16 cellular contexts compared by ENCODE assay signal in genomic region chr2:122389694-122390093, GRCh38.
DNase-seq lines count a peak whose midpoint lies in the region; ATAC-seq and TF ChIP-seq lines count a peak whose summit lies in the region.
"Had no signal": no experiment of that assay in that cellular context is flagged by ENCODE, and none has a peak within 500 bp of the region (broad histone marks: within the 10 kb centered on the region; RNA-seq: fewer than 3 reads in every experiment).

No MANE protein-coding gene starts in this region.

- no peak for ATAC-seq in activated T-cell treated with anti-CD3 and anti-CD28 coated beads, Interleukin-2, amount 50 U/mL, for 72 hours (replicated peaks in 1 of 2)
- no peak for ATAC-seq in HG03108 (IDR thresholded peaks at IDR 0.05; ENCODE audit: unreplicated experiment)
- ATAC-seq: GM23338, HCT116 had no signal

- TF ChIP-seq CTCF in Calu3 (IDR thresholded peaks at IDR 0.05; ENCODE audit: unreplicated experiment) (no peak), chondrocyte (IDR thresholded peaks at IDR 0.05) (no peak)

- no peaks in the 10 kb centered on the region for H3K27me3 Mint-ChIP-seq in Calu3 (ENCODE audit: unreplicated experiment)
- H3K27me3 Mint-ChIP-seq in chondrocyte (ENCODE audit: low read depth) = no peaks in the 10 kb centered on the region
- no peaks in the 10 kb centered on the region for H3K27me3 Mint-ChIP-seq in activated T-cell treated with anti-CD3 and anti-CD28 coated beads, Interleukin-2, amount 50 U/mL, for 72 hours (ENCODE audit: low read depth)
- H3K27me3 Mint-ChIP-seq: CD4-positive, alpha-beta memory T cell had no signal

- H3K4me1 Mint-ChIP-seq in Calu3 (ENCODE audit: low read depth, unreplicated experiment) (peaks cover 22% of the 10 kb centered on the region), chondrocyte (ENCODE audit: low read depth) (peaks cover 5% of the 10 kb centered on the region)
- no peaks in the 10 kb centered on the region for H3K4me1 Mint-ChIP-seq in activated T-cell treated with anti-CD3 and anti-CD28 coated beads, Interleukin-2, amount 50 U/mL, for 72 hours (ENCODE audit: low read depth)
- H3K4me1 Mint-ChIP-seq: CD4-positive, alpha-beta memory T cell; GM23338 had no signal

- H3K4me3 Mint-ChIP-seq in Calu3 (ENCODE audit: low read depth, unreplicated experiment) = no peak overlapping the region
- no peak overlapping the region for H3K4me3 Mint-ChIP-seq in chondrocyte (ENCODE audit: unreplicated experiment)
- no peak overlapping the region for H3K4me3 Mint-ChIP-seq in activated T-cell treated with anti-CD3 and anti-CD28 coated beads, Interleukin-2, amount 50 U/mL, for 72 hours
- H3K4me3 Mint-ChIP-seq: CD4-positive, alpha-beta memory T cell; GM23338 had no signal

- intact Hi-C loops in Calu3 (cut with micrococcal nuclease; ENCODE audit: unreplicated experiment) = no loop called here

- H3K27ac Mint-ChIP-seq in Calu3 (ENCODE audit: unreplicated experiment) (peak overlapping the region; percentile 91), chondrocyte (ENCODE audit: unreplicated experiment) (peak overlapping the region; percentile 32)
- H3K27ac Mint-ChIP-seq in activated T-cell treated with anti-CD3 and anti-CD28 coated beads, Interleukin-2, amount 50 U/mL, for 72 hours = no peak overlapping the region
- H3K27ac Mint-ChIP-seq: CD4-positive, alpha-beta memory T cell; GM23338 had no signal

- CTCF ChIA-PET in Calu3 (lab: Charles Lee) = no interaction called here

- no TSS peak for BruUV-seq in Calu3 (replicated peaks; lab: Mats Ljungman, UMichigan)

- H3K27ac ChIP-seq in substantia nigra (ENCODE audit: low read depth, low read length, poor library complexity, severe bottlenecking) = peak overlapping the region; percentile 72
- H3K27ac ChIP-seq: HL-60 had no signal

- DNase-seq in Calu3 (no peak), chondrocyte (ENCODE audit: low spot score) (no peak), medulla oblongata (ENCODE audit: extremely low spot score) (peak; percentile 78), substantia nigra (lab: John Stamatoyannopoulos, UW) (peak in 47 of 49 donors; percentile 2 to 86 (median 33)), NCI-H146 (lab: John Stamatoyannopoulos, UW) (no peak)
- no peak for DNase-seq in activated T-cell treated with anti-CD3 and anti-CD28 coated beads, Interleukin-2, amount 50 U/mL, for 72 hours
- DNase-seq: AML-193; CD4-positive, alpha-beta memory T cell; DMS79; NCI-H1930; NCI-H2171 treated with DMSO at 0.1 percent for 48 hours; NCI-H446 treated with DMSO at 0.1 percent for 48 hours had no signal

- H3K9me3 Mint-ChIP-seq in Calu3 (ENCODE audit: low read depth, unreplicated experiment) (peaks cover 15% of the 10 kb centered on the region), chondrocyte (ENCODE audit: low read depth) (peaks cover 22% of the 10 kb centered on the region)
- peaks cover 3 to 10% of the 10 kb centered on the region in 2 donors for H3K9me3 Mint-ChIP-seq in activated T-cell treated with anti-CD3 and anti-CD28 coated beads, Interleukin-2, amount 50 U/mL, for 72 hours

- H3K36me3 Mint-ChIP-seq in Calu3 (ENCODE audit: insufficient read depth, unreplicated experiment) (no peaks in the 10 kb centered on the region), chondrocyte (ENCODE audit: low read depth) (no peaks in the 10 kb centered on the region)
- H3K36me3 Mint-ChIP-seq in activated T-cell treated with anti-CD3 and anti-CD28 coated beads, Interleukin-2, amount 50 U/mL, for 72 hours (ENCODE audit: insufficient read depth in 2 of 2) = no peaks in the 10 kb centered on the region
- H3K36me3 Mint-ChIP-seq: CD4-positive, alpha-beta memory T cell had no signal

Comparison
In these comparisons a context has a peak if more than half of its experiments do, and no peak if none do; other contexts are left out.
1. DNase-seq: peak in medulla oblongata (single experiment) and substantia nigra (47 of 49); none in Calu3 (single experiment), chondrocyte (single experiment), activated T-cell treated with anti-CD3 and anti-CD28 coated beads, Interleukin-2, amount 50 U/mL, for 72 hours (0 of 2) and NCI-H146 (single experiment).